Comparison of ENCODE assay signal across 9 cellular contexts in genomic region chr5:111758284-111758628, GRCh38. TPM values are rescaled to one million over a fixed set of nuclear protein-coding genes. Genes with fewer than 3 reads are reported as not detected.
DNase-seq lines count a peak whose midpoint lies in the region; FAIRE-seq and TF ChIP-seq lines count a peak whose summit lies in the region.
"Had no signal": no experiment of that assay in that cellular context is flagged by ENCODE, and none has a peak within 500 bp of the region (broad histone marks: within the 10 kb centered on the region; RNA-seq: fewer than 3 reads in every experiment).

No MANE protein-coding gene starts in this region.

- H3K27me3 Mint-ChIP-seq in activated naive CD8-positive, alpha-beta T cell: no peaks in the 10 kb centered on the region
- H3K27me3 Mint-ChIP-seq in immature natural killer cell (ENCODE audit: low read depth in 3 of 3): peaks cover 2 to 18% (median 9%) of the 10 kb centered on the region in 3 donors

- H3K9me3 Mint-ChIP-seq in activated naive CD8-positive, alpha-beta T cell (ENCODE audit: low read depth): no peaks in the 10 kb centered on the region
- no peaks in the 10 kb centered on the region for H3K9me3 Mint-ChIP-seq in immature natural killer cell

- no peak for TF ChIP-seq CTCF in stomach (IDR thresholded peaks at IDR 0.05)

- peak overlapping the region; percentile 85 for H3K4me3 Mint-ChIP-seq in activated naive CD8-positive, alpha-beta T cell
- H3K4me3 Mint-ChIP-seq in immature natural killer cell: peak overlapping the region; percentile 86 to 96 (median 92)

- H3K4me1 ChIP-seq in stomach: peaks cover 0 to 43% (median 26%) of the 10 kb centered on the region in 4 donors

- FAIRE-seq in GM12891 (lab: Jason Lieb, UNC): no peak
- FAIRE-seq: A204.1 had no signal

- peak; percentile 69 for DNase-seq in NCI-H510A treated with DMSO at 0.1 percent for 48 hours (lab: John Stamatoyannopoulos, UW)
- no peak for DNase-seq in NCI-H510A (lab: John Stamatoyannopoulos, UW)
- DNase-seq in immature natural killer cell: no peak
- no peak for DNase-seq in stomach
- no peak for DNase-seq in GM12891 (ENCODE audit: insufficient read length, low spot score)
- no peak for DNase-seq in NCI-H1694 treated with DMSO at 0.1 percent for 48 hours (lab: John Stamatoyannopoulos, UW)
- no peak for DNase-seq in mesenteric fat pad (ENCODE audit: low spot score)

- H3K36me3 Mint-ChIP-seq in activated naive CD8-positive, alpha-beta T cell: peaks cover 2% of the 10 kb centered on the region
- no peaks in the 10 kb centered on the region for H3K36me3 Mint-ChIP-seq in immature natural killer cell

- peak overlapping the region; percentile 86 for H3K27ac Mint-ChIP-seq in activated naive CD8-positive, alpha-beta T cell
- H3K27ac Mint-ChIP-seq in immature natural killer cell: peak overlapping the region; percentile 80 to 93 (median 84)

- TF ChIP-seq POLR2A in stomach (IDR thresholded peaks at IDR 0.05) (no peak), GM12891 (IDR thresholded peaks at IDR 0.05; ENCODE audit: low read depth, low read length) (no peak)

- WGBS in stomach, 5 donors: 2 to 5% (median 4%) methylated on average over 5 of the region's 5 CpGs

- H3K4me3 ChIP-seq in stomach: peak overlapping the region; percentile 56 to 59 (median 56)

- peaks cover 22% of the 10 kb centered on the region for H3K4me1 Mint-ChIP-seq in activated naive CD8-positive, alpha-beta T cell (ENCODE audit: low read depth)
- H3K4me1 Mint-ChIP-seq in immature natural killer cell: peaks cover 17 to 19% of the 10 kb centered on the region in 2 donors

- H3K9me3 ChIP-seq in stomach: no peaks in the 10 kb centered on the region

- intact Hi-C loops in stomach (cut with DNase I; ENCODE audit: low total_unique reads): no loop called here

- peak overlapping the region; percentile 87 to 94 (median 91) for H3K27ac ChIP-seq in stomach

- no peaks in the 10 kb centered on the region for H3K27me3 ChIP-seq in stomach

- no peak for TF ChIP-seq EP300 in stomach (IDR thresholded peaks at IDR 0.05)

- no peaks in the 10 kb centered on the region for H3K36me3 ChIP-seq in stomach

TF ChIP-seq in GM12891, 5 proteins besides CTCF, POLR2A, EP300 and RAD21:
- TF ChIP-seq SPI1 (IDR thresholded peaks at IDR 0.05; ENCODE audit: low read depth, low read length) (no peak), POLR2AphosphoS5 (IDR thresholded peaks at IDR 0.05; ENCODE audit: low read depth, low read length) (no peak), POU2F2 (IDR thresholded peaks at IDR 0.05; ENCODE audit: low read depth, low read length) (no peak), TAF1 (IDR thresholded peaks at IDR 0.05; ENCODE audit: low read depth, low read length) (no peak), PAX5 (IDR thresholded peaks at IDR 0.05; ENCODE audit: insufficient read depth, low read length, severe bottlenecking) (no peak)

RNA-seq across cellular contexts. Expression of gene NREP, which starts 1.3 kb away (rescaled TPM):
- polyA plus RNA-seq in immature natural killer cell: 10 to 100 TPM; 12.5 to 20.2 (median 17.6) TPM
- total RNA-seq in stomach: 100 to 1,000 TPM in 1 of 5 donors, 10 to 100 TPM in 2, 1 to 10 TPM in 1, under 1 TPM in 1; 0.58 to 155 (median 14.5) TPM
- 10 to 100 TPM in 1 of 3 donors, 1 to 10 TPM in 2; 8.1 to 10.7 (median 9.9) TPM for polyA plus RNA-seq in stomach
- polyA plus RNA-seq in GM12891 (2012; ENCODE audit: low read depth, missing spikeins): 20.6 TPM
- total RNA-seq in mesenteric fat pad: 6.8 TPM
